12 cellular contexts compared by ENCODE assay signal in genomic region chr12:24499151-24500146, GRCh38.
DNase-seq lines count a peak whose midpoint lies in the region; TF ChIP-seq lines count a peak whose summit lies in the region.
"Had no signal": no experiment of that assay in that cellular context is flagged by ENCODE, and none has a peak within 500 bp of the region (broad histone marks: within the 10 kb centered on the region; RNA-seq: fewer than 3 reads in every experiment).

No MANE protein-coding gene starts in this region.

- H3K9me3 ChIP-seq in fibroblast of lung (ENCODE audit: control insufficient read depth, insufficient read depth, low read depth, low read length) = no peaks in the 10 kb centered on the region

- peak overlapping the region; percentile 78 for H3K27ac ChIP-seq in ACC112 (ENCODE audit: low read depth, low read length)
- peak overlapping the region; percentile 59 for H3K27ac ChIP-seq in fibroblast of lung (ENCODE audit: insufficient read depth, low read length)
- H3K27ac ChIP-seq: HL-60 had no signal

- H3K4me1 ChIP-seq in ACC112 (ENCODE audit: control insufficient read depth, insufficient read depth, low read length, unreplicated experiment) (peaks cover 33% of the 10 kb centered on the region), fibroblast of lung (ENCODE audit: control insufficient read depth, extremely low read depth, insufficient read depth, low read length) (peaks cover 8% of the 10 kb centered on the region)

- DNase-seq in RPMI7951 (ENCODE audit: low read depth) (peak; percentile 47), fibroblast of lung (ENCODE audit: low read depth in 2 of 2) (peak; percentile 72 to 93), myocyte (ENCODE audit: low read depth) (peak; percentile 45), CD1c-positive myeloid dendritic cell (ENCODE audit: extremely low spot score) (no peak), A172 (ENCODE audit: low spot score) (no peak)
- DNase-seq in stimulated activated CD4-positive, alpha-beta T cell treated with anti-CD3 and anti-CD28 coated beads, Interleukin-2, amount 100 ng/mL, for 48 hours = no peak
- no peak for DNase-seq in activated naive CD4-positive, alpha-beta T cell treated with anti-CD3 and anti-CD28 coated beads, Interleukin-2, amount 50 U/mL, for 16 hours
- DNase-seq: activated T-cell treated with anti-CD3 and anti-CD28 coated beads, Interleukin-2, amount 50 U/mL, for 24 hours; kidney glomerular epithelial cell; NCI-H1694 treated with DMSO at 0.1 percent for 48 hours had no signal

- no peak overlapping the region for H3K9ac ChIP-seq in fibroblast of lung (ENCODE audit: insufficient read depth, low read length)

- H4K20me1 ChIP-seq in fibroblast of lung (ENCODE audit: control insufficient read depth, extremely low read depth, insufficient read depth, low read length) = no peaks in the 10 kb centered on the region

- peak overlapping the region; percentile 44 for H2AFZ ChIP-seq in ACC112 (ENCODE audit: low read length, unreplicated experiment)
- no peak overlapping the region for H2AFZ ChIP-seq in fibroblast of lung (ENCODE audit: low read length)

- no peak for TF ChIP-seq CTCF in fibroblast of lung (conservative IDR thresholded peaks at IDR 0.05 in 1 of 2, IDR thresholded peaks at IDR 0.05 in 1 of 2; ENCODE audit: low read depth in 1 of 2, low read length in 2 of 2)

- H3K4me3 ChIP-seq in ACC112 (ENCODE audit: low read depth, low read length) = peak overlapping the region; percentile 43
- peak overlapping the region in 3 of 4 experiments; percentile 32 to 57 (median 42) for H3K4me3 ChIP-seq in fibroblast of lung (replicated peaks in 1 of 4; ENCODE audit: control extremely low read depth in 1 of 4, insufficient read depth in 1 of 4, low read depth in 3 of 4, low read length in 4 of 4)

- no peaks in the 10 kb centered on the region for H3K79me2 ChIP-seq in ACC112 (ENCODE audit: control insufficient read depth, insufficient read depth, low read length, unreplicated experiment)
- H3K79me2 ChIP-seq in fibroblast of lung (ENCODE audit: control insufficient read depth, insufficient read depth, low read length) = peaks cover 11% of the 10 kb centered on the region

- H3K36me3 ChIP-seq in ACC112 (ENCODE audit: insufficient read depth, low read length) = no peaks in the 10 kb centered on the region
- H3K36me3 ChIP-seq in fibroblast of lung (ENCODE audit: control insufficient read depth, insufficient read depth, low read length) = no peaks in the 10 kb centered on the region

- H3K4me2 ChIP-seq in fibroblast of lung (ENCODE audit: extremely low read depth, insufficient read depth, low read length) = peak overlapping the region; percentile 94

- H3K27me3 ChIP-seq in ACC112 (ENCODE audit: insufficient read depth, low read length) (no peaks in the 10 kb centered on the region), fibroblast of lung (ENCODE audit: control insufficient read depth, insufficient read depth, low read length) (no peaks in the 10 kb centered on the region)

Comparison
In these comparisons a context has a peak if more than half of its experiments do, and no peak if none do; other contexts are left out.
1. DNase-seq: peak in RPMI7951 (single experiment), fibroblast of lung (2 of 2) and myocyte (single experiment); none in stimulated activated CD4-positive, alpha-beta T cell treated with anti-CD3 and anti-CD28 coated beads, Interleukin-2, amount 100 ng/mL, for 48 hours (0 of 2), activated naive CD4-positive, alpha-beta T cell treated with anti-CD3 and anti-CD28 coated beads, Interleukin-2, amount 50 U/mL, for 16 hours (single experiment), CD1c-positive myeloid dendritic cell (single experiment) and A172 (single experiment).